In the genomic region with DNA sequence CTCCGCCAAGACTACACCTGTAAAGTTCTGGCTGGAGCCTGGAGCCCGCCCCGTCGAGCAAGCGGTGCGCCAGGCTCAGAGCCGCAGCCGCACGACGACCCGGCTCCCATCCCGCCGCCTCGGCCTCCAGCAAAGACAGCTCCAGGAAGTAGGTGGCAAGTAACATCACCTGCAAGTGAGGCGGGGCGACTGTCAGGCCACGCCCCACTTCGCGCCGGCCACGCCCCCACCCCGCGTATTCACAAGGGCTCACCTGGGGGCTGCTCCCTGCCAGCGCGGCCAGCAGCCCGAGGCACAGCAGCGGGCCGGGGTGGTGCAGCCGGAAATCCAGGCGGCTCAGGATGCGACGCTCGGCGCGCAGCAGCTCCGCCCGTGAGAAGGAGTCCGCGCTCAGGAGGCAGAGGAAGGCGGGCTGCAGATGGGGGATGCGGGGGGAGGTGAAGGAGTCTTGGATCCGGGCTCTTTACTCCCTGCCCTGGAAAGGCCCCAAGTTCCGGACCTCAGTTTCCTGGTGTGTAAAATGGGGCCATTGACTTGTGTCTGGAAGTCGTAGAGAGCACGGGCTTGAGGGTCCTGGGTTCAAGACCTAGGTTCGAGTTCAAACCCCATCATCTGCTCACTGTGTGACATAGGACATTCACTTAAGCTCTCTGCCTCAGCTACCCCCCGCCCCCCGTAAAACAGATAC, we compare ENCODE assay signal across 11 cellular contexts. TPM values are rescaled to one million over a fixed set of nuclear protein-coding genes. Genes with fewer than 3 reads are reported as not detected.
DNase-seq lines count a peak whose midpoint lies in the region; ATAC-seq and TF ChIP-seq lines count a peak whose summit lies in the region.
"Had no signal": no experiment of that assay in that cellular context is flagged by ENCODE, and none has a peak within 500 bp of the region (broad histone marks: within the 10 kb centered on the region; RNA-seq: fewer than 3 reads in every experiment).

No MANE protein-coding gene starts in this region.

- peaks cover 75% of the 10 kb centered on the region for H3K27me3 Mint-ChIP-seq in progenitor cell of endocrine pancreas

- no peak overlapping the region for H3K27ac Mint-ChIP-seq in progenitor cell of endocrine pancreas
- H3K27ac Mint-ChIP-seq: memory B cell had no signal

- TF ChIP-seq CTCF in progenitor cell of endocrine pancreas (IDR thresholded peaks at IDR 0.05; ENCODE audit: unreplicated experiment): no peak

- H3K36me3 Mint-ChIP-seq in progenitor cell of endocrine pancreas (ENCODE audit: insufficient read depth): peaks cover 3% of the 10 kb centered on the region

- no peak overlapping the region for H3K4me3 Mint-ChIP-seq in progenitor cell of endocrine pancreas (ENCODE audit: low read depth)
- H3K4me3 Mint-ChIP-seq: memory B cell had no signal

- peak; percentile 24 for DNase-seq in T-helper 22 cell (ENCODE audit: low read depth)
- DNase-seq in effector CD8-positive, alpha-beta T cell (lab: John Stamatoyannopoulos, UW): peak; percentile 40
- DNase-seq in progenitor cell of endocrine pancreas (ENCODE audit: low spot score, unreplicated experiment): peak; percentile 53
- no peak for DNase-seq in NCI-H2171 (lab: John Stamatoyannopoulos, UW)
- DNase-seq: NCI-H524 treated with DMSO at 0.1 percent for 48 hours, sigmoid colon had no signal

- no peak for TF ChIP-seq RAD21 in Ishikawa (IDR thresholded peaks at IDR 0.05; ENCODE audit: low read depth)

- H3K9me3 Mint-ChIP-seq in progenitor cell of endocrine pancreas (ENCODE audit: low read depth): peaks cover 4% of the 10 kb centered on the region

- no peak for TF ChIP-seq EP300 in Ishikawa (IDR thresholded peaks at IDR 0.05; ENCODE audit: borderline replicate concordance)

- H3K4me1 Mint-ChIP-seq in progenitor cell of endocrine pancreas (ENCODE audit: low read depth): peaks cover 2% of the 10 kb centered on the region

- no peak for ATAC-seq in SK-N-SH treated with all-trans-retinoic acid at 6 μM for 48 hours
- ATAC-seq in HG02610 (IDR thresholded peaks at IDR 0.05; ENCODE audit: unreplicated experiment): no peak

TF ChIP-seq in Ishikawa, 13 proteins besides CTCF, POLR2A, EP300 and RAD21 (continues in another document):
- TF ChIP-seq YY1 (IDR thresholded peaks at IDR 0.05; ENCODE audit: low read depth) (no peak), NFIC (IDR thresholded peaks at IDR 0.05) (no peak), TCF12 (IDR thresholded peaks at IDR 0.05; ENCODE audit: low read depth) (peak; percentile 61; the same call in 1 of the 2 replicates), ZBTB7A (IDR thresholded peaks at IDR 0.05; ENCODE audit: low read depth) (0 out of 2 replicates have a peak, but pooled peaks have one; percentile 53), EGR1 (IDR thresholded peaks at IDR 0.05) (no peak), FOXM1 (IDR thresholded peaks at IDR 0.05; ENCODE audit: borderline replicate concordance, low read depth) (no peak), CREB1 (IDR thresholded peaks at IDR 0.05; ENCODE audit: low read depth) (no peak), TAF1 (IDR thresholded peaks at IDR 0.05; ENCODE audit: low read depth) (peak; percentile 14; the same call in 1 of the 2 replicates), TEAD4 (IDR thresholded peaks at IDR 0.05) (no peak)
- TF ChIP-seq, protein P1, sequence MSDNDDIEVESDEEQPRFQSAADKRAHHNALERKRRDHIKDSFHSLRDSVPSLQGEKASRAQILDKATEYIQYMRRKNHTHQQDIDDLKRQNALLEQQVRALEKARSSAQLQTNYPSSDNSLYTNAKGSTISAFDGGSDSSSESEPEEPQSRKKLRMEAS (IDR thresholded peaks at IDR 0.05): peak; percentile 67
- TF ChIP-seq, protein P2, sequence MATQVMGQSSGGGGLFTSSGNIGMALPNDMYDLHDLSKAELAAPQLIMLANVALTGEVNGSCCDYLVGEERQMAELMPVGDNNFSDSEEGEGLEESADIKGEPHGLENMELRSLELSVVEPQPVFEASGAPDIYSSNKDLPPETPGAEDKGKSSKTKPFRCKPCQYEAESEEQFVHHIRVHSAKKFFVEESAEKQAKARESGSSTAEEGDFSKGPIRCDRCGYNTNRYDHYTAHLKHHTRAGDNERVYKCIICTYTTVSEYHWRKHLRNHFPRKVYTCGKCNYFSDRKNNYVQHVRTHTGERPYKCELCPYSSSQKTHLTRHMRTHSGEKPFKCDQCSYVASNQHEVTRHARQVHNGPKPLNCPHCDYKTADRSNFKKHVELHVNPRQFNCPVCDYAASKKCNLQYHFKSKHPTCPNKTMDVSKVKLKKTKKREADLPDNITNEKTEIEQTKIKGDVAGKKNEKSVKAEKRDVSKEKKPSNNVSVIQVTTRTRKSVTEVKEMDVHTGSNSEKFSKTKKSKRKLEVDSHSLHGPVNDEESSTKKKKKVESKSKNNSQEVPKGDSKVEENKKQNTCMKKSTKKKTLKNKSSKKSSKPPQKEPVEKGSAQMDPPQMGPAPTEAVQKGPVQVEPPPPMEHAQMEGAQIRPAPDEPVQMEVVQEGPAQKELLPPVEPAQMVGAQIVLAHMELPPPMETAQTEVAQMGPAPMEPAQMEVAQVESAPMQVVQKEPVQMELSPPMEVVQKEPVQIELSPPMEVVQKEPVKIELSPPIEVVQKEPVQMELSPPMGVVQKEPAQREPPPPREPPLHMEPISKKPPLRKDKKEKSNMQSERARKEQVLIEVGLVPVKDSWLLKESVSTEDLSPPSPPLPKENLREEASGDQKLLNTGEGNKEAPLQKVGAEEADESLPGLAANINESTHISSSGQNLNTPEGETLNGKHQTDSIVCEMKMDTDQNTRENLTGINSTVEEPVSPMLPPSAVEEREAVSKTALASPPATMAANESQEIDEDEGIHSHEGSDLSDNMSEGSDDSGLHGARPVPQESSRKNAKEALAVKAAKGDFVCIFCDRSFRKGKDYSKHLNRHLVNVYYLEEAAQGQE (IDR thresholded peaks at IDR 0.05; ENCODE audit: low read depth): 0 out of 2 replicates have a peak, but pooled peaks have one; percentile 24
- TF ChIP-seq, protein P3, sequence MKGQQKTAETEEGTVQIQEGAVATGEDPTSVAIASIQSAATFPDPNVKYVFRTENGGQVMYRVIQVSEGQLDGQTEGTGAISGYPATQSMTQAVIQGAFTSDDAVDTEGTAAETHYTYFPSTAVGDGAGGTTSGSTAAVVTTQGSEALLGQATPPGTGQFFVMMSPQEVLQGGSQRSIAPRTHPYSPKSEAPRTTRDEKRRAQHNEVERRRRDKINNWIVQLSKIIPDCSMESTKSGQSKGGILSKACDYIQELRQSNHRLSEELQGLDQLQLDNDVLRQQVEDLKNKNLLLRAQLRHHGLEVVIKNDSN (IDR thresholded peaks at IDR 0.05): 0 out of 2 replicates have a peak, but pooled peaks have one; percentile 7

TF ChIP-seq in SK-N-SH treated with all-trans-retinoic acid at 6 μM for 48 hours, 23 proteins besides CTCF, POLR2A, EP300 and RAD21 (continues in another document):
- TF ChIP-seq ESRRG (CRISPR knock-in tag; IDR thresholded peaks at IDR 0.05) (no peak), TCF4 (CRISPR knock-in tag; IDR thresholded peaks at IDR 0.05; ENCODE audit: borderline replicate concordance) (no peak)
- TF ChIP-seq, protein P4, sequence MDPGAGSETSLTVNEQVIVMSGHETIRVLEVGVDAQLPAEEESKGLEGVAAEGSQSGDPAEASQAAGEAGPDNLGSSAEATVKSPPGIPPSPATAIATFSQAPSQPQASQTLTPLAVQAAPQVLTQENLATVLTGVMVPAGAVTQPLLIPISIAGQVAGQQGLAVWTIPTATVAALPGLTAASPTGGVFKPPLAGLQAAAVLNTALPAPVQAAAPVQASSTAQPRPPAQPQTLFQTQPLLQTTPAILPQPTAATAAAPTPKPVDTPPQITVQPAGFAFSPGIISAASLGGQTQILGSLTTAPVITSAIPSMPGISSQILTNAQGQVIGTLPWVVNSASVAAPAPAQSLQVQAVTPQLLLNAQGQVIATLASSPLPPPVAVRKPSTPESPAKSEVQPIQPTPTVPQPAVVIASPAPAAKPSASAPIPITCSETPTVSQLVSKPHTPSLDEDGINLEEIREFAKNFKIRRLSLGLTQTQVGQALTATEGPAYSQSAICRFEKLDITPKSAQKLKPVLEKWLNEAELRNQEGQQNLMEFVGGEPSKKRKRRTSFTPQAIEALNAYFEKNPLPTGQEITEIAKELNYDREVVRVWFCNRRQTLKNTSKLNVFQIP (CRISPR knock-in tag; IDR thresholded peaks at IDR 0.05; ENCODE audit: borderline replicate concordance, low read depth): no peak
- TF ChIP-seq, protein P5, sequence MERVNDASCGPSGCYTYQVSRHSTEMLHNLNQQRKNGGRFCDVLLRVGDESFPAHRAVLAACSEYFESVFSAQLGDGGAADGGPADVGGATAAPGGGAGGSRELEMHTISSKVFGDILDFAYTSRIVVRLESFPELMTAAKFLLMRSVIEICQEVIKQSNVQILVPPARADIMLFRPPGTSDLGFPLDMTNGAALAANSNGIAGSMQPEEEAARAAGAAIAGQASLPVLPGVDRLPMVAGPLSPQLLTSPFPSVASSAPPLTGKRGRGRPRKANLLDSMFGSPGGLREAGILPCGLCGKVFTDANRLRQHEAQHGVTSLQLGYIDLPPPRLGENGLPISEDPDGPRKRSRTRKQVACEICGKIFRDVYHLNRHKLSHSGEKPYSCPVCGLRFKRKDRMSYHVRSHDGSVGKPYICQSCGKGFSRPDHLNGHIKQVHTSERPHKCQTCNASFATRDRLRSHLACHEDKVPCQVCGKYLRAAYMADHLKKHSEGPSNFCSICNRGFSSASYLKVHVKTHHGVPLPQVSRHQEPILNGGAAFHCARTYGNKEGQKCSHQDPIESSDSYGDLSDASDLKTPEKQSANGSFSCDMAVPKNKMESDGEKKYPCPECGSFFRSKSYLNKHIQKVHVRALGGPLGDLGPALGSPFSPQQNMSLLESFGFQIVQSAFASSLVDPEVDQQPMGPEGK (CRISPR knock-in tag; IDR thresholded peaks at IDR 0.05; ENCODE audit: borderline replicate concordance): no peak
- TF ChIP-seq, protein P6, sequence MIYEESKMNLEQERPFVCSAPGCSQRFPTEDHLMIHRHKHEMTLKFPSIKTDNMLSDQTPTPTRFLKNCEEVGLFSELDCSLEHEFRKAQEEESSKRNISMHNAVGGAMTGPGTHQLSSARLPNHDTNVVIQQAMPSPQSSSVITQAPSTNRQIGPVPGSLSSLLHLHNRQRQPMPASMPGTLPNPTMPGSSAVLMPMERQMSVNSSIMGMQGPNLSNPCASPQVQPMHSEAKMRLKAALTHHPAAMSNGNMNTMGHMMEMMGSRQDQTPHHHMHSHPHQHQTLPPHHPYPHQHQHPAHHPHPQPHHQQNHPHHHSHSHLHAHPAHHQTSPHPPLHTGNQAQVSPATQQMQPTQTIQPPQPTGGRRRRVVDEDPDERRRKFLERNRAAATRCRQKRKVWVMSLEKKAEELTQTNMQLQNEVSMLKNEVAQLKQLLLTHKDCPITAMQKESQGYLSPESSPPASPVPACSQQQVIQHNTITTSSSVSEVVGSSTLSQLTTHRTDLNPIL (CRISPR knock-in tag; IDR thresholded peaks at IDR 0.05; ENCODE audit: low read depth): no peak

RNA-seq across cellular contexts. Expression of a gene that starts 3.2 kb away (rescaled TPM):
- 0.50 and 0.78 TPM in 2 replicates for total RNA-seq in progenitor cell of endocrine pancreas
- total RNA-seq: LHCN-M2, sigmoid colon had no signal

RNA-seq across cellular contexts. Expression of a gene that starts 5.1 kb away (rescaled TPM):
- not detected in 2 replicates for total RNA-seq in progenitor cell of endocrine pancreas
- total RNA-seq: LHCN-M2 had no signal

RNA-seq across cellular contexts. Expression of a gene that starts 32.1 kb away (rescaled TPM):
- total RNA-seq in progenitor cell of endocrine pancreas: 35.3 and 37.2 TPM in 2 replicates
